ENCODE assay signal across 18 cellular contexts in the genomic region with DNA sequence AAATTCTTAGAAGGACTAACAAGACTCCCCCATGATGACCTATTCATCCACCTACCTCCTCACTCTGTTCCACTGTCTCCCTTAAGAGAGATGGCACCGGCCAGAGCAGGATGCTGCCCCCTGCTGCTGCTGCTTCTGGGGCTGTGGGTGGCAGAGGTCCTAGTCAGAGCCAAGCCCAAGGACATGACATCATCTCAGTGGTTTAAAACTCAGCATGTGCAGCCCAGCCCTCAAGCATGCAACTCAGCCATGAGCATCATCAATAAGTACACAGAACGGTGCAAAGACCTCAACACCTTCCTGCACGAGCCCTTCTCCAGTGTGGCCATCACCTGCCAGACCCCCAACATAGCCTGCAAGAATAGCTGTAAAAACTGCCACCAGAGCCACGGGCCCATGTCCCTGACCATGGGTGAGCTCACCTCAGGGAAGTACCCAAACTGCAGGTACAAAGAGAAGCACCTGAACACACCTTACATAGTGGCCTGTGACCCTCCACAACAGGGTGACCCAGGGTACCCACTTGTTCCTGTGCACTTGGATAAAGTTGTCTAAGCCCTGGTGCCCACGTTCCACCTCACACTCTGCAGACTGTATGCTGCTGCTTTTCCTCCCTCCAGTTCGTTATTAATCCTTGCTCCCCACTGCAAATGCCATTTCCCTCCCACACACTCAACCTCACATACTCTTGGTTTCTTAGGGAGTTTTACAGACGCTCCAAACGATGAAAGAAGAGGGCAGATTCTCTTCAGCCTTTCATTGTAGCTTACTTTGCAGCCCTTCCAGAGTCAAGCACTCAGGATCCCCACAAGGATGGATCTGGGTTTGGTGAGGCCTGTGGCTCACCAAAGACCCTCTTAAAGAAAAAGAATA. TPM values are rescaled to one million over a fixed set of nuclear protein-coding genes. Genes with fewer than 3 reads are reported as not detected.
DNase-seq lines count a peak whose midpoint lies in the region; ATAC-seq and TF ChIP-seq lines count a peak whose summit lies in the region.
"Had no signal": no experiment of that assay in that cellular context is flagged by ENCODE, and none has a peak within 500 bp of the region (broad histone marks: within the 10 kb centered on the region; RNA-seq: fewer than 3 reads in every experiment).

A gene with protein sequence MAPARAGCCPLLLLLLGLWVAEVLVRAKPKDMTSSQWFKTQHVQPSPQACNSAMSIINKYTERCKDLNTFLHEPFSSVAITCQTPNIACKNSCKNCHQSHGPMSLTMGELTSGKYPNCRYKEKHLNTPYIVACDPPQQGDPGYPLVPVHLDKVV (plus strand): TSS at position 20 of the 873 bp plus-strand sequence. CDS start 71 bp downstream, at position 91.

- no peaks in the 10 kb centered on the region for H3K36me3 ChIP-seq in OCI-LY3 (replicated peaks; ENCODE audit: low read depth, low read length)
- H3K36me3 ChIP-seq: heart left ventricle, lower lobe of right lung, pancreas had no signal

- H3K9me3 ChIP-seq in OCI-LY3 (ENCODE audit: insufficient read depth, low read length), result no peaks in the 10 kb centered on the region
- H3K9me3 ChIP-seq: A549, heart left ventricle, lower lobe of right lung, pancreas had no signal

- no peak within 1 kb of the TSS for H3K4me2 ChIP-seq in OCI-LY3 (ENCODE audit: low read length)
- H3K4me2 ChIP-seq: A549 had no signal

- H3K27me3 ChIP-seq in OCI-LY3 (ENCODE audit: low read depth, low read length), result peaks cover 31% of the 10 kb centered on the region
- H3K27me3 ChIP-seq: heart left ventricle, pancreas had no signal

- H3K36me3 Mint-ChIP-seq in activated CD8-positive, alpha-beta memory T cell treated with anti-CD3 and anti-CD28 coated beads, Interleukin-2, amount 10 ng/mL, durations not matched to agents 7 days and 5 days, result no peaks in the 10 kb centered on the region
- no peaks in the 10 kb centered on the region for H3K36me3 Mint-ChIP-seq in stimulated activated effector memory CD8-positive, alpha-beta T cell treated with anti-CD3 and anti-CD28 coated beads, Interleukin-12 subunit alpha, Interleukin-12 subunit beta, amount 100 ng/mL, for 72 hours
- H3K36me3 Mint-ChIP-seq in activated CD4-positive, alpha-beta memory T cell treated with anti-CD3 and anti-CD28 coated beads for 36 hours, result no peaks in the 10 kb centered on the region

- H3K27ac Mint-ChIP-seq in activated CD8-positive, alpha-beta memory T cell treated with anti-CD3 and anti-CD28 coated beads, Interleukin-2, amount 10 ng/mL, durations not matched to agents 7 days and 5 days, result no peak within 1 kb of the TSS
- H3K27ac Mint-ChIP-seq in stimulated activated effector memory CD8-positive, alpha-beta T cell treated with anti-CD3 and anti-CD28 coated beads, Interleukin-12 subunit alpha, Interleukin-12 subunit beta, amount 100 ng/mL, for 72 hours, result no peak within 1 kb of the TSS
- no peak within 1 kb of the TSS for H3K27ac Mint-ChIP-seq in activated CD4-positive, alpha-beta memory T cell treated with anti-CD3 and anti-CD28 coated beads for 36 hours

- DNase-seq in activated CD8-positive, alpha-beta memory T cell treated with anti-CD3 and anti-CD28 coated beads, Interleukin-2, amount 10 ng/mL, durations not matched to agents 7 days and 5 days, result no peak
- no peak for DNase-seq in activated CD8-positive, alpha-beta memory T cell treated with anti-CD3 and anti-CD28 coated beads for 24 hours
- DNase-seq in epithelial cell of esophagus (ENCODE audit: low read depth) (peak; percentile 50), left colon (no peak)
- DNase-seq in stimulated activated effector memory CD8-positive, alpha-beta T cell treated with anti-CD3 and anti-CD28 coated beads, Interleukin-12 subunit alpha, Interleukin-12 subunit beta, amount 100 ng/mL, for 72 hours (ENCODE audit: low spot score in 2 of 2), result no peak
- no peak for DNase-seq in activated CD4-positive, alpha-beta memory T cell treated with anti-CD3 and anti-CD28 coated beads for 36 hours
- DNase-seq: activated CD4-positive, alpha-beta T cell treated with anti-CD3 and anti-CD28 coated beads, Interleukin-2, amount 50 U/mL, for 1 hour; effector CD4-positive, alpha-beta T cell; heart left ventricle; lower lobe of right lung; NCI-H1436 treated with DMSO at 0.1 percent for 48 hours; NCI-H526; pancreas; stimulated activated CD4-positive, alpha-beta T cell treated with anti-CD3 and anti-CD28 coated beads, Interleukin-4, amount 100 ng/mL, for 1 hour had no signal

- no peak within 1 kb of the TSS for H3K9ac ChIP-seq in OCI-LY3 (ENCODE audit: low read length)

- no peaks in the 10 kb centered on the region for H3K4me1 ChIP-seq in OCI-LY3 (ENCODE audit: low read length)

- no peak within 1 kb of the TSS for H3K27ac ChIP-seq in OCI-LY3 (ENCODE audit: low read length)
- H3K27ac ChIP-seq: A549, heart left ventricle, lower lobe of right lung had no signal

- POLR2A ChIA-PET in activated CD4-positive, alpha-beta memory T cell treated with anti-CD3 and anti-CD28 coated beads for 36 hours (lab: Charles Lee), result interaction anchor here (0.6 kb wide), 1 partner anchor 346 kb away, joined by 5 read pairs; no protein-coding TSS in a partner anchor

- no peak within 1 kb of the TSS for H2AFZ ChIP-seq in OCI-LY3 (ENCODE audit: low read depth, low read length)

- intact Hi-C loops in left colon (cut with DNase I, micrococcal nuclease), result no loop called here
- intact Hi-C loops in activated CD4-positive, alpha-beta memory T cell treated with anti-CD3 and anti-CD28 coated beads for 36 hours (cut with micrococcal nuclease), result no loop called here

- H3K4me3 ChIP-seq in OCI-LY3 (ENCODE audit: low read length) (no peak within 1 kb of the TSS), epithelial cell of esophagus (ENCODE audit: low read length) (no peak within 1 kb of the TSS)
- H3K4me3 ChIP-seq: A549, heart left ventricle, lower lobe of right lung, pancreas, SK-N-MC had no signal

- no peak within 1 kb of the TSS for H3K4me3 Mint-ChIP-seq in activated CD8-positive, alpha-beta memory T cell treated with anti-CD3 and anti-CD28 coated beads, Interleukin-2, amount 10 ng/mL, durations not matched to agents 7 days and 5 days
- no peak within 1 kb of the TSS for H3K4me3 Mint-ChIP-seq in stimulated activated effector memory CD8-positive, alpha-beta T cell treated with anti-CD3 and anti-CD28 coated beads, Interleukin-12 subunit alpha, Interleukin-12 subunit beta, amount 100 ng/mL, for 72 hours
- no peak within 1 kb of the TSS for H3K4me3 Mint-ChIP-seq in activated CD4-positive, alpha-beta memory T cell treated with anti-CD3 and anti-CD28 coated beads for 36 hours

- H4K20me1 ChIP-seq in OCI-LY3 (ENCODE audit: insufficient read depth, low read length), result no peaks in the 10 kb centered on the region

- peak; percentile 39 for ATAC-seq in activated CD8-positive, alpha-beta memory T cell treated with anti-CD3 and anti-CD28 coated beads, Interleukin-2, amount 10 ng/mL, durations not matched to agents 7 days and 5 days
- ATAC-seq in stimulated activated effector memory CD8-positive, alpha-beta T cell treated with anti-CD3 and anti-CD28 coated beads, Interleukin-12 subunit alpha, Interleukin-12 subunit beta, amount 100 ng/mL, for 72 hours, result peak; percentile 87
- ATAC-seq in GM21717 (IDR thresholded peaks at IDR 0.05; ENCODE audit: unreplicated experiment) (no peak), left colon (no peak)
- ATAC-seq: lower lobe of right lung, pancreas had no signal

- H3K79me2 ChIP-seq in OCI-LY3 (ENCODE audit: low read length), result no peaks in the 10 kb centered on the region

- H3K9me3 Mint-ChIP-seq in activated CD8-positive, alpha-beta memory T cell treated with anti-CD3 and anti-CD28 coated beads, Interleukin-2, amount 10 ng/mL, durations not matched to agents 7 days and 5 days (ENCODE audit: low read depth), result no peaks in the 10 kb centered on the region
- no peaks in the 10 kb centered on the region for H3K9me3 Mint-ChIP-seq in stimulated activated effector memory CD8-positive, alpha-beta T cell treated with anti-CD3 and anti-CD28 coated beads, Interleukin-12 subunit alpha, Interleukin-12 subunit beta, amount 100 ng/mL, for 72 hours
- no peaks in the 10 kb centered on the region for H3K9me3 Mint-ChIP-seq in activated CD4-positive, alpha-beta memory T cell treated with anti-CD3 and anti-CD28 coated beads for 36 hours

- CTCF ChIA-PET in activated CD8-positive, alpha-beta memory T cell treated with anti-CD3 and anti-CD28 coated beads, Interleukin-2, amount 10 ng/mL, durations not matched to agents 7 days and 5 days (lab: Charles Lee), result interaction anchor here (1.7 to 3.2 kb wide), 3 partner anchors 34 to 47 kb away, joined by 6 to 8 read pairs (median 6); no protein-coding TSS in a partner anchor
- CTCF ChIA-PET in activated CD4-positive, alpha-beta memory T cell treated with anti-CD3 and anti-CD28 coated beads for 36 hours (lab: Charles Lee), result interaction anchor here (1.2 to 1.8 kb wide), 3 partner anchors 34 to 59 kb away, joined by 3 to 5 read pairs (median 5); a partner anchor contains a TSS

- TF ChIP-seq CTCF in OCI-LY3 (IDR thresholded peaks at IDR 0.05; ENCODE audit: low read depth, low read length) (peak; percentile 20; the same call in 1 of the 2 replicates), epithelial cell of esophagus (IDR thresholded peaks at IDR 0.05; ENCODE audit: insufficient read depth, low read depth, low read length, missing control alignments) (no peak)

- H3K27me3 Mint-ChIP-seq in activated CD8-positive, alpha-beta memory T cell treated with anti-CD3 and anti-CD28 coated beads, Interleukin-2, amount 10 ng/mL, durations not matched to agents 7 days and 5 days, result peaks cover 27% of the 10 kb centered on the region
- H3K27me3 Mint-ChIP-seq in activated CD4-positive, alpha-beta memory T cell treated with anti-CD3 and anti-CD28 coated beads for 36 hours, result peaks cover 8% of the 10 kb centered on the region

- peaks cover 10% of the 10 kb centered on the region for H3K4me1 Mint-ChIP-seq in activated CD8-positive, alpha-beta memory T cell treated with anti-CD3 and anti-CD28 coated beads, Interleukin-2, amount 10 ng/mL, durations not matched to agents 7 days and 5 days
- no peaks in the 10 kb centered on the region for H3K4me1 Mint-ChIP-seq in stimulated activated effector memory CD8-positive, alpha-beta T cell treated with anti-CD3 and anti-CD28 coated beads, Interleukin-12 subunit alpha, Interleukin-12 subunit beta, amount 100 ng/mL, for 72 hours
- peaks cover 6% of the 10 kb centered on the region for H3K4me1 Mint-ChIP-seq in activated CD4-positive, alpha-beta memory T cell treated with anti-CD3 and anti-CD28 coated beads for 36 hours (ENCODE audit: low read depth)

RNA-seq across cellular contexts. Expression of the gene that starts here (rescaled TPM):
- total RNA-seq in activated CD8-positive, alpha-beta memory T cell treated with anti-CD3 and anti-CD28 coated beads, Interleukin-2, amount 10 ng/mL, durations not matched to agents 7 days and 5 days, result not detected
- not detected for total RNA-seq in left colon
- not detected for total RNA-seq in activated CD4-positive, alpha-beta memory T cell treated with anti-CD3 and anti-CD28 coated beads for 36 hours
- total RNA-seq: heart left ventricle, lower lobe of right lung, pancreas had no signal

Comparison
In these comparisons a context has a peak if more than half of its experiments do, and no peak if none do; other contexts are left out.
1. Peak in ATAC-seq in activated CD8-positive, alpha-beta memory T cell treated with anti-CD3 and anti-CD28 coated beads, Interleukin-2, amount 10 ng/mL, durations not matched to agents 7 days and 5 days; RNA of the gene not detected or under 1 TPM.